In genomic region chr3:71254658-71255057, GRCh38 we compare ENCODE assay signal across 14 cellular contexts.
A peak's percentile ranks its signal among the peaks of the same experiment; 100 is the strongest.
DNase-seq lines count a peak whose midpoint lies in the region; ATAC-seq and TF ChIP-seq lines count a peak whose summit lies in the region.
"Had no signal": no experiment of that assay in that cellular context is flagged by ENCODE, and none has a peak within 500 bp of the region (broad histone marks: within the 10 kb centered on the region; RNA-seq: fewer than 3 reads in every experiment).

No MANE protein-coding gene starts in this region.

- no peaks in the 10 kb centered on the region for H3K27me3 Mint-ChIP-seq in stimulated activated naive CD8-positive, alpha-beta T cell treated with anti-CD3 and anti-CD28 coated beads, Interleukin-15, amount 100 ng/mL, for 72 hours
- H3K27me3 Mint-ChIP-seq in naive B cell: no peaks in the 10 kb centered on the region

- peak; percentile 36 for ATAC-seq in stimulated activated naive CD8-positive, alpha-beta T cell treated with anti-CD3 and anti-CD28 coated beads, Interleukin-15, Interleukin-2, amounts not matched to agents 100 U/mL and 50 U/mL, for 24 hours
- ATAC-seq in stimulated activated naive CD8-positive, alpha-beta T cell treated with anti-CD3 and anti-CD28 coated beads, Interleukin-15, amount 100 ng/mL, for 72 hours: no peak
- ATAC-seq in naive B cell (ENCODE audit: low read depth in 2 of 2): no peak
- ATAC-seq in GM18511 (IDR thresholded peaks at IDR 0.05; ENCODE audit: unreplicated experiment): no peak

- H3K36me3 Mint-ChIP-seq in naive B cell: peaks cover 0 to 11% of the 10 kb centered on the region in 2 donors

- H3K4me3 Mint-ChIP-seq in stimulated activated naive CD8-positive, alpha-beta T cell treated with anti-CD3 and anti-CD28 coated beads, Interleukin-15, amount 100 ng/mL, for 72 hours: no peak overlapping the region
- H3K4me3 Mint-ChIP-seq in naive B cell: no peak overlapping the region

- H3K27ac Mint-ChIP-seq in stimulated activated naive CD8-positive, alpha-beta T cell treated with anti-CD3 and anti-CD28 coated beads, Interleukin-15, amount 100 ng/mL, for 72 hours: peak overlapping the region in 1 of 2 donors; percentile 31
- peak overlapping the region in 5 of 6 donors; percentile 10 to 75 (median 38) for H3K27ac Mint-ChIP-seq in naive B cell

- H3K4me1 Mint-ChIP-seq in stimulated activated naive CD8-positive, alpha-beta T cell treated with anti-CD3 and anti-CD28 coated beads, Interleukin-15, amount 100 ng/mL, for 72 hours: peaks cover 86% of the 10 kb centered on the region
- peaks cover 46 to 70% (median 68%) of the 10 kb centered on the region in 3 donors for H3K4me1 Mint-ChIP-seq in naive B cell

- no peak overlapping the region for H3K4me3 ChIP-seq in fibroblast of pulmonary artery (replicated peaks; ENCODE audit: low read depth, low read length)

- no peak for DNase-seq in stimulated activated naive CD8-positive, alpha-beta T cell treated with anti-CD3 and anti-CD28 coated beads, Interleukin-15, Interleukin-2, amounts not matched to agents 100 U/mL and 50 U/mL, for 24 hours
- no peak for DNase-seq in stimulated activated naive CD8-positive, alpha-beta T cell treated with anti-CD3 and anti-CD28 coated beads, Interleukin-15, amount 100 ng/mL, for 72 hours
- peak; percentile 80 for DNase-seq in fibroblast of pulmonary artery (ENCODE audit: low read depth)
- no peak for DNase-seq in naive B cell
- no peak for DNase-seq in GM13976 (ENCODE audit: low spot score)
- no peak for DNase-seq in NCI-H128 (lab: John Stamatoyannopoulos, UW; ENCODE audit: unreplicated experiment)
- DNase-seq in NCI-H1436 treated with DMSO at 0.1 percent for 48 hours (lab: John Stamatoyannopoulos, UW): no peak
- DNase-seq: activated CD8-positive, alpha-beta memory T cell treated with anti-CD3 and anti-CD28 coated beads, Interleukin-2, amount 50 U/mL, for 48 hours; anterior cingulate cortex; DND-41; effector memory CD4-positive, alpha-beta T cell; NCI-H187; SIG-M5 had no signal

- H3K9me3 Mint-ChIP-seq in stimulated activated naive CD8-positive, alpha-beta T cell treated with anti-CD3 and anti-CD28 coated beads, Interleukin-15, amount 100 ng/mL, for 72 hours: no peaks in the 10 kb centered on the region
- H3K9me3 Mint-ChIP-seq in naive B cell: no peaks in the 10 kb centered on the region

- no peak for TF ChIP-seq CTCF in fibroblast of pulmonary artery (IDR thresholded peaks at IDR 0.05; ENCODE audit: low read length, missing control alignments)
- no peak for TF ChIP-seq CTCF in GM13976 (IDR thresholded peaks at IDR 0.05; ENCODE audit: borderline replicate concordance, control extremely low read depth, extremely low read depth, insufficient read depth, missing control alignments)

- in situ Hi-C loops in GM13976 (cut with MboI; ENCODE audit: low sequenced_read_pairs, unreplicated experiment): no loop called here
